In genomic region chr4:78608684-78609083, GRCh38 we compare ENCODE assay signal across 28 cellular contexts. TPM values are rescaled to one million over a fixed set of nuclear protein-coding genes. Genes with fewer than 3 reads are reported as not detected.
"Had no signal": no experiment of that assay in that cellular context is flagged by ENCODE, and none has a peak within 500 bp of the region (broad histone marks: within the 10 kb centered on the region; RNA-seq: fewer than 3 reads in every experiment).

No MANE protein-coding gene starts in this region.

- DNase-seq: dermis blood vessel endothelial cell; effector memory CD4-positive, alpha-beta T cell; erythroblast; esophagus squamous epithelium; foreskin melanocyte; glutamatergic neuron; heart right ventricle; hypothalamus; kidney; mucosa of descending colon; naive B cell; sigmoid colon; stimulated activated CD4-positive, alpha-beta T cell treated with anti-CD3 and anti-CD28 coated beads, Interleukin-2, amount 100 ng/mL, for 24 hours; stimulated activated CD4-positive, alpha-beta T cell treated with anti-CD3 and anti-CD28 coated beads, Interleukin-4, amount 100 ng/mL, for 24 hours; stimulated activated naive CD4-positive, alpha-beta T cell treated with Interleukin-2 at 50 U/mL for 16 hours; upper lobe of right lung; uterus had no signal

- H3K4me1 ChIP-seq: parathyroid adenoma, sigmoid colon, upper lobe of right lung, uterus had no signal

- H3K4me3 Mint-ChIP-seq: memory B cell; naive B cell; natural killer cell treated with Interleukin-12 subunit alpha and Interleukin-12 subunit beta and Interleukin-15 and Interleukin-18, amount 100 ng/mL, for 72 hours; neural crest cell; stimulated activated effector memory CD8-positive, alpha-beta T cell treated with anti-CD3 and anti-CD28 coated beads, Interleukin-12 subunit alpha, Interleukin-12 subunit beta, amount 100 ng/mL, for 72 hours had no signal

- H3K27me3 Mint-ChIP-seq: memory B cell, naive B cell, progenitor cell of endocrine pancreas had no signal

- ATAC-seq: heart right ventricle; left lobe of liver; mucosa of descending colon; natural killer cell treated with Interleukin-12 subunit alpha and Interleukin-12 subunit beta and Interleukin-15 and Interleukin-18, amount 100 ng/mL, for 72 hours; stimulated activated effector memory CD8-positive, alpha-beta T cell treated with anti-CD3 and anti-CD28 coated beads, Interleukin-12 subunit alpha, Interleukin-12 subunit beta, amount 100 ng/mL, for 72 hours; upper lobe of right lung had no signal

- FAIRE-seq: kidney had no signal

- H3K4me3 ChIP-seq: coronary artery, esophagus squamous epithelium, heart right ventricle, lung, mucosa of descending colon, sigmoid colon, thoracic aorta, tibial nerve, upper lobe of right lung, uterus had no signal

- H3K9ac ChIP-seq: parathyroid adenoma had no signal

- H3K79me2 ChIP-seq: parathyroid adenoma had no signal

- H3K36me3 Mint-ChIP-seq: memory B cell; natural killer cell treated with Interleukin-12 subunit alpha and Interleukin-12 subunit beta and Interleukin-15 and Interleukin-18, amount 100 ng/mL, for 72 hours; stimulated activated effector memory CD8-positive, alpha-beta T cell treated with anti-CD3 and anti-CD28 coated beads, Interleukin-12 subunit alpha, Interleukin-12 subunit beta, amount 100 ng/mL, for 72 hours had no signal

- H3K9me3 Mint-ChIP-seq: memory B cell; naive B cell; natural killer cell treated with Interleukin-12 subunit alpha and Interleukin-12 subunit beta and Interleukin-15 and Interleukin-18, amount 100 ng/mL, for 72 hours; neural crest cell; stimulated activated effector memory CD8-positive, alpha-beta T cell treated with anti-CD3 and anti-CD28 coated beads, Interleukin-12 subunit alpha, Interleukin-12 subunit beta, amount 100 ng/mL, for 72 hours had no signal

- H3K36me3 ChIP-seq: thoracic aorta, uterus had no signal

- H3K4me1 Mint-ChIP-seq: neural crest cell; stimulated activated effector memory CD8-positive, alpha-beta T cell treated with anti-CD3 and anti-CD28 coated beads, Interleukin-12 subunit alpha, Interleukin-12 subunit beta, amount 100 ng/mL, for 72 hours had no signal

- H2AFZ ChIP-seq: parathyroid adenoma had no signal

- H3K27me3 ChIP-seq: esophagus squamous epithelium, heart right ventricle, sigmoid colon, tibial nerve, upper lobe of right lung, uterus had no signal

- H3K27ac ChIP-seq: coronary artery, esophagus squamous epithelium, heart right ventricle, parathyroid adenoma, sigmoid colon, thoracic aorta, upper lobe of right lung, uterus had no signal

- H3K27ac Mint-ChIP-seq: memory B cell; natural killer cell treated with Interleukin-12 subunit alpha and Interleukin-12 subunit beta and Interleukin-15 and Interleukin-18, amount 100 ng/mL, for 72 hours; progenitor cell of endocrine pancreas; stimulated activated effector memory CD8-positive, alpha-beta T cell treated with anti-CD3 and anti-CD28 coated beads, Interleukin-12 subunit alpha, Interleukin-12 subunit beta, amount 100 ng/mL, for 72 hours had no signal

- H3K9me3 ChIP-seq: esophagus squamous epithelium, heart right ventricle, mucosa of descending colon, sigmoid colon, thoracic aorta, tibial nerve, upper lobe of right lung, uterus had no signal

RNA-seq across cellular contexts. Expression of gene ANXA3, which starts 57.1 kb away (rescaled TPM):
- total RNA-seq: neural crest cell had no signal
